Comparison of ENCODE assay signal across 8 cellular contexts in the genomic region with DNA sequence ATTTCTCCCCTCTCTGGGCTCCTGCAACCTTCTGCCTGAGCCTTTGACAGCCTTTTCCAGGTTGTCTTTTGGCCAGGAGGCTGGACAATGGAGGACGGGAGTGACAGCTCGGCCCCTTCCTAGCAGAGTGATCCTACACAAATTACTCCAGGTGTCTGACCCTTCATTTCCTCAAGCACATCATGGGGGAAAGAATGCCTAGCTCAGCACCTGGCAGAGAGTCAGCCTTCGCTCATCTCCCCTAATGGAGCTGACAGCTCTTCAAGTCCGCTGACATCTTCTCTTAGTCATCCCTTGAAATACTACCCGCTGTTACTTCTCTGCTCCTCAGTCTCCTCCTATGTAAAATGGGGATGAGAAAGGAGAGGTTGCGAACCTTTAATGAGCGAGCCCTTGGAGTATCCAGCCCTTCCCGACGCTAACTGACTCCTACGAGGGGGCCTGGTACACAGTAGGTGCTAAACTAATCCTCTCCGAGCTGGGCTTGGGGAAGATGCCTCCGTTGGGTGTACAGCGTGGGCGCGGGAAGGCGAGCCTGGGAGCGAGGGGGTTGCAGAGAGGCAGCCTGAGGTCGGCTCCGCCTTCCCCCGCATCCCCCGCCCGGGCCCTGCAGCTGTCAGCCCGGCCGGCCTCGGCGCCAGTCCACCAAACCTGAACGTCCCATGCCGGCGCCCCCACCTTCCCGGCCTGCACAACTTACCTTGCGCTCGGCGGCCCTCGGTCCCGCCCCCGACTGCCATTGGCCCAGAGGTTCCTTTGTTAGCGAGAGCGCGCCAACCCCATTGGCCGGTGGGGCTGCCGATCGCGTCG.
DNase-seq lines count a peak whose midpoint lies in the region; ATAC-seq and TF ChIP-seq lines count a peak whose summit lies in the region.

No MANE protein-coding gene starts in this region.

- no peak for TF ChIP-seq CTCF in AG09309 (IDR thresholded peaks at IDR 0.05; ENCODE audit: control insufficient read depth, insufficient read depth, low read depth, low read length, missing control alignments)

- peak; percentile 93 for ATAC-seq in GM19035 (IDR thresholded peaks at IDR 0.05; ENCODE audit: unreplicated experiment)
- peak; percentile 96 for ATAC-seq in HG03280 (IDR thresholded peaks at IDR 0.05; ENCODE audit: unreplicated experiment)

- peak overlapping the region; percentile 60 for H3K4me3 ChIP-seq in AG09309 (ENCODE audit: control insufficient read depth, low read depth, low read length)

- DNase-seq in AG09309 (ENCODE audit: low read depth) (peak; percentile 80), NCI-H226 (peak; percentile 95), islet precursor cell (peak; percentile 100)
- peak; percentile 89 to 97 (median 94) for DNase-seq in activated CD4-positive, CD25-positive, alpha-beta regulatory T cell (lab: John Stamatoyannopoulos, UW)
- peak; percentile 93 for DNase-seq in central memory CD4-positive, alpha-beta T cell
- DNase-seq in stimulated activated CD4-positive, alpha-beta T cell treated with anti-CD3 and anti-CD28 coated beads, Interleukin-12 subunit alpha, Interleukin-12 subunit beta, amount 100 ng/mL, for 24 hours (ENCODE audit: low read depth in 2 of 2): peak; percentile 90 to 97

Comparison
In these comparisons a context has a peak if more than half of its experiments do, and no peak if none do; other contexts are left out.
1. Peak in every context shown above with its lines: DNase-seq, ATAC-seq and H3K4me3 ChIP-seq.